1 cellular context compared by ENCODE assay signal in the genomic region with DNA sequence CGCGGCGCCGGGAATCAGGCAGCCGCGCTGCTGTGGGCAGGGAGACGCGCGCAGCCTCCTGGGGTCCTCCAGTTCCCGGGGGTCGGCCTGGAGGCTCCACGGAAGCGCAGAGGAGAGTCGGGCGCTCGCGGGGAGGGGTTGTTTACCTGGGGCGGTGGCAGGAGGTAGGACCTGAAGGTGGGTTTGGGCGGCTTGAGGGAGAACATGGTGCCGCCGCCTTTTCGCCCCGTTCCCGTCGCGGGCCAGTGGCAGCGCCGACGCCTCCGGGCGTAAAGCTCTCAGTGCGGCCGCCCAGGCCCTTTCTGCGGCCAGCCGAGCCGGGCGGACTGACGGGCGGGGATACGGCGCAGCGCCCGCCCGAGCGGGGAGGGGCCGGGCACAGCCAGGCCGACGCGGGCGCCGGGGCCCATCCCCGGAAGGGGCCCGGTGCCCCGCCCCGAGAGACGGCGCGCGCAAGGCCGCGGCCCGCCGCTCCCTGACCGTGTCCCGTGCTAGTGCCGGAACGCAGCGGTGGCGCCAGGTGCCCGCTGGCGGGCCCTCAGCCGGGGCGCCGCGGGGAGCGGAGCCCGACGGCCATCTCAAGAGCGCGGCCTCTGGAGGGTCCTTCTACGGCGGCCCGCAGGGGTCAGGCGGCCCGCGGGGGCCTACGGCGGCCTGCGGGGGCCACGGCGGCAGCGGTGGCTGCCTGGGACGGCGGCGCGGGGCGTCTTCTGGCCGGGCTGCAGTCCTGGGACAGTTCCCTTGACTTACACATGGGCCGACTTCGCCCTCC.
TF ChIP-seq lines count a peak whose summit lies in the region.

Gene MTMR10 (minus strand): TSS at position 328 of the 772 bp plus-strand sequence. CDS start 122 bp downstream, at position 206.

TF ChIP-seq in HepG2, 621 proteins besides CTCF, POLR2A, EP300 and RAD21 (continued from another document and continues in another):
- TF ChIP-seq NFAT5 (CRISPR knock-in tag; IDR thresholded peaks at IDR 0.05) (peak; percentile 21; the same call in 1 of the 2 replicates), RFX5 (IDR thresholded peaks at IDR 0.05; ENCODE audit: low read depth, low read length) (no peak), MEIS2 (CRISPR knock-in tag; IDR thresholded peaks at IDR 0.05) (peak; percentile 64; the same call in 1 of the 2 replicates), PBX2 (CRISPR knock-in tag; IDR thresholded peaks at IDR 0.05) (no peak), ZMYM4 (CRISPR knock-in tag; IDR thresholded peaks at IDR 0.05) (peak; percentile 60), SPEN (CRISPR knock-in tag; IDR thresholded peaks at IDR 0.05; ENCODE audit: low read depth) (peak; percentile 82; the same call in 1 of the 2 replicates), ZFP91 (CRISPR knock-in tag; IDR thresholded peaks at IDR 0.05; ENCODE audit: borderline replicate concordance) (peak; percentile 73; the same call in 1 of the 2 replicates), PHF8 (CRISPR knock-in tag; IDR thresholded peaks at IDR 0.05) (peak; percentile 83), REPIN1 (CRISPR knock-in tag; IDR thresholded peaks at IDR 0.05; ENCODE audit: borderline replicate concordance, low read depth) (no peak), BCLAF1 (IDR thresholded peaks at IDR 0.05) (no peak), NAIF1 (CRISPR knock-in tag; IDR thresholded peaks at IDR 0.05; ENCODE audit: borderline replicate concordance) (0 out of 2 replicates have a peak, but pooled peaks have one; percentile 32), ZNF564 (CRISPR knock-in tag; IDR thresholded peaks at IDR 0.05) (peak; percentile 40; the same call in 1 of the 2 replicates), TBX3 (IDR thresholded peaks at IDR 0.05; ENCODE audit: borderline replicate concordance) (no peak), GRHL1 (CRISPR knock-in tag; conservative IDR thresholded peaks at IDR 0.05) (no peak), GLI4 (CRISPR knock-in tag; IDR thresholded peaks at IDR 0.05; ENCODE audit: borderline replicate concordance) (no peak), ZC3H13 (CRISPR knock-in tag; IDR thresholded peaks at IDR 0.05) (no peak), ZNF549 (CRISPR knock-in tag; IDR thresholded peaks at IDR 0.05) (0 out of 2 replicates have a peak, but pooled peaks have one; percentile 23), NR3C1 (CRISPR knock-in tag; IDR thresholded peaks at IDR 0.05) (no peak), ZHX2 (IDR thresholded peaks at IDR 0.05; ENCODE audit: low read depth) (no peak), ZHX2 (CRISPR knock-in tag; IDR thresholded peaks at IDR 0.05; ENCODE audit: borderline replicate concordance) (peak; percentile 79; the same call in 1 of the 2 replicates), TOPORS (CRISPR knock-in tag; IDR thresholded peaks at IDR 0.05) (peak; percentile 74), FOXA3 (CRISPR knock-in tag; IDR thresholded peaks at IDR 0.05) (no peak; the same call in none of the 2 replicates), BCL6 (CRISPR knock-in tag; IDR thresholded peaks at IDR 0.05) (no peak), ZNF274 (CRISPR knock-in tag; IDR thresholded peaks at IDR 0.05) (no peak), IKZF5 (CRISPR knock-in tag; IDR thresholded peaks at IDR 0.05) (no peak; the same call in 1 of the 2 replicates), ZC3H4 (CRISPR knock-in tag; IDR thresholded peaks at IDR 0.05; ENCODE audit: borderline replicate concordance) (no peak)
- TF ChIP-seq, protein P1, sequence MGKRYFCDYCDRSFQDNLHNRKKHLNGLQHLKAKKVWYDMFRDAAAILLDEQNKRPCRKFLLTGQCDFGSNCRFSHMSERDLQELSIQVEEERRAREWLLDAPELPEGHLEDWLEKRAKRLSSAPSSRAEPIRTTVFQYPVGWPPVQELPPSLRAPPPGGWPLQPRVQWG (CRISPR knock-in tag; IDR thresholded peaks at IDR 0.05; ENCODE audit: borderline replicate concordance, low read depth) = no peak
